1 cellular context compared by ENCODE assay signal in the genomic region with DNA sequence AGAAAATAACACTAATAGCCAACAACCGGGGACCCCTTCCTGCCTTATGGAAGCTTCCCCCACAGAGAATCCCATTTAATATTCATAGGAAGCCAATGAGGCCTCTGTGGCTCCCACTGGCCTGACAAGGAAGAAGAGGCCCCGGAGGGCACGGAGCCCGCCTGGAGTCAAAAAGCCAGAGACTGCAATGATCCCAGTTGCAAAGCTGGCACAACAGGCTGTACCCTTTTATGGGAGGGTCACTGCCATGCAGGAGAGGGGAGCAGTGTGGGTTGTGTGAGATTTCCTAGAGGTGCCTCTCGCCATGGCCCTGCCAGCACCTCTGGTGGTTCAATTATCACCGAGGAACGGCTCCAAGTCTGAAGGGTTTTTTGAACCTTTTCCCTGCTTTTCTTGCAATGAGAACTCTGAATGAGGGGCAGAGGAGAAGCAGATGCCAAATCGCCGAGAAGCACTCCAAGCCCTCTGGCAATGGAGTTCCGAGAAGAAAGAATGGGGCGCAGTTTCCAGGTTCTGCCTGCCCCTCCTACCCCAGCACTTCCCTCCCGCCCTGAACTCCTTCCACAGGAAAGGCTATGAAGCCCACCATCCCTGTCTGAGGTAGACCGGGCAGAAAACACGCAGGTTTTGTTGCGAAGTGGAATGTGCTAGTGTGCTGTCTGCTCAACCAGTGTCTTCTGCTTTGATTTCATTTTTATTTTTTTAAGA.
TF ChIP-seq lines count a peak whose summit lies in the region.

No MANE protein-coding gene starts in this region.

TF ChIP-seq in H1, 55 proteins besides CTCF, POLR2A, EP300 and RAD21:
- TF ChIP-seq NRF1 (IDR thresholded peaks at IDR 0.05; ENCODE audit: low read depth, low read length) (no peak), RXRA (IDR thresholded peaks at IDR 0.05; ENCODE audit: insufficient read depth, low read depth, low read length) (no peak), TAF1 (IDR thresholded peaks at IDR 0.05; ENCODE audit: low read depth, low read length) (no peak), KDM4A (IDR thresholded peaks at IDR 0.05; ENCODE audit: low read depth, low read length, severe bottlenecking) (no peak), TEAD4 (IDR thresholded peaks at IDR 0.05; ENCODE audit: low read depth, low read length) (no peak), EZH2 (IDR thresholded peaks at IDR 0.05; ENCODE audit: low read depth, low read length, severe bottlenecking) (no peak), JUN (IDR thresholded peaks at IDR 0.05; ENCODE audit: low read depth, low read length) (no peak), RBBP5 (IDR thresholded peaks at IDR 0.05; ENCODE audit: borderline replicate concordance, low read depth, low read length) (no peak), CEBPB (IDR thresholded peaks at IDR 0.05; ENCODE audit: low read depth, low read length) (no peak), SP1 (IDR thresholded peaks at IDR 0.05; ENCODE audit: low read depth, low read length) (no peak), ASH2L (IDR thresholded peaks at IDR 0.05; ENCODE audit: low read length) (no peak), BACH1 (IDR thresholded peaks at IDR 0.05; ENCODE audit: low read length) (no peak), E2F6 (IDR thresholded peaks at IDR 0.05) (no peak), SIX5 (IDR thresholded peaks at IDR 0.05; ENCODE audit: low read depth, low read length) (no peak), NANOG (IDR thresholded peaks at IDR 0.05; ENCODE audit: insufficient read depth, low read depth, low read length, poor library complexity, severe bottlenecking) (no peak)
